In the genomic region with DNA sequence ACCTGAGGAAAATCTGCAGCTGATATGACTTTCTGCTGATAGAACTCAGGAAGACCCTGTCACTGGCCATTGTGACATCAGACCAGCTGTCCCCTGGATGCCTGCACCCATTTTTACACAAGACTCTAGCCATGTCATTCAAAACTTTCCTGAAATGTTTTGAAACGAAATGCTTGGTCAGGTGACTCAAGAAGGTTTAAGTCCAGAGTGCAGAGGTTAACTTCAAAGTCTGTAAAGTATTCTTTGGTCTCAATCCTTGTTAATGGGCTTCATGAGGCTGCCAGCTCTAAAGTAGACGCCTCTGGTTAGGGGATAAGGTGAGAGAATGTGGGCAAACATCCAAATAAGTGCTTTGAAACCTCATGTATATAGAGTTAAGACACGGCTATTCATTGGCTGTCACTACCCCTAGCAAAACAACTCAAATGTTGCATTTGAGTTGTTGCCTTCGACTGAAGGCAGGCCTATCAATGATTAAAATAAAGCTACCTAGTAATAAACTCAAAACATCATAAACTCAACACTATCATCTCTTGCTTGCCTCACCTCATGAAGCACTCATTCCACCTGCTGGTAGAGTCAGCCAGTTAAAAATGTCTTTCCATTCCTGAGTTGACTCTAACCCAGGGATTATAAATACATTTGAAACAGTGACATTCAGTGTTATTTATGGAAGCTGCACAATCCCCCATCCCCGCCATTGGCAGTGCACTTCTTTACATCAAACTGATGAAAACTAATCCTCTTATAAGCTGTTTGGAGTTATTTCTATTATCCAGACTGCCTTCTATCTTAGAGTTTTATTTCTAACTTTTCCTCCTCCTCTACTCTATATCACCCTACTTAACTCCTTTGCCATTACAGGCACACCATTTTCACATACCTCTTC, we compare ENCODE assay signal across 1 cellular context.
TF ChIP-seq lines count a peak whose summit lies in the region.

No MANE protein-coding gene starts in this region.

TF ChIP-seq in HepG2, 621 proteins besides CTCF, POLR2A, EP300 and RAD21 (continued from another document and continues in another):
- TF ChIP-seq, protein P1, sequence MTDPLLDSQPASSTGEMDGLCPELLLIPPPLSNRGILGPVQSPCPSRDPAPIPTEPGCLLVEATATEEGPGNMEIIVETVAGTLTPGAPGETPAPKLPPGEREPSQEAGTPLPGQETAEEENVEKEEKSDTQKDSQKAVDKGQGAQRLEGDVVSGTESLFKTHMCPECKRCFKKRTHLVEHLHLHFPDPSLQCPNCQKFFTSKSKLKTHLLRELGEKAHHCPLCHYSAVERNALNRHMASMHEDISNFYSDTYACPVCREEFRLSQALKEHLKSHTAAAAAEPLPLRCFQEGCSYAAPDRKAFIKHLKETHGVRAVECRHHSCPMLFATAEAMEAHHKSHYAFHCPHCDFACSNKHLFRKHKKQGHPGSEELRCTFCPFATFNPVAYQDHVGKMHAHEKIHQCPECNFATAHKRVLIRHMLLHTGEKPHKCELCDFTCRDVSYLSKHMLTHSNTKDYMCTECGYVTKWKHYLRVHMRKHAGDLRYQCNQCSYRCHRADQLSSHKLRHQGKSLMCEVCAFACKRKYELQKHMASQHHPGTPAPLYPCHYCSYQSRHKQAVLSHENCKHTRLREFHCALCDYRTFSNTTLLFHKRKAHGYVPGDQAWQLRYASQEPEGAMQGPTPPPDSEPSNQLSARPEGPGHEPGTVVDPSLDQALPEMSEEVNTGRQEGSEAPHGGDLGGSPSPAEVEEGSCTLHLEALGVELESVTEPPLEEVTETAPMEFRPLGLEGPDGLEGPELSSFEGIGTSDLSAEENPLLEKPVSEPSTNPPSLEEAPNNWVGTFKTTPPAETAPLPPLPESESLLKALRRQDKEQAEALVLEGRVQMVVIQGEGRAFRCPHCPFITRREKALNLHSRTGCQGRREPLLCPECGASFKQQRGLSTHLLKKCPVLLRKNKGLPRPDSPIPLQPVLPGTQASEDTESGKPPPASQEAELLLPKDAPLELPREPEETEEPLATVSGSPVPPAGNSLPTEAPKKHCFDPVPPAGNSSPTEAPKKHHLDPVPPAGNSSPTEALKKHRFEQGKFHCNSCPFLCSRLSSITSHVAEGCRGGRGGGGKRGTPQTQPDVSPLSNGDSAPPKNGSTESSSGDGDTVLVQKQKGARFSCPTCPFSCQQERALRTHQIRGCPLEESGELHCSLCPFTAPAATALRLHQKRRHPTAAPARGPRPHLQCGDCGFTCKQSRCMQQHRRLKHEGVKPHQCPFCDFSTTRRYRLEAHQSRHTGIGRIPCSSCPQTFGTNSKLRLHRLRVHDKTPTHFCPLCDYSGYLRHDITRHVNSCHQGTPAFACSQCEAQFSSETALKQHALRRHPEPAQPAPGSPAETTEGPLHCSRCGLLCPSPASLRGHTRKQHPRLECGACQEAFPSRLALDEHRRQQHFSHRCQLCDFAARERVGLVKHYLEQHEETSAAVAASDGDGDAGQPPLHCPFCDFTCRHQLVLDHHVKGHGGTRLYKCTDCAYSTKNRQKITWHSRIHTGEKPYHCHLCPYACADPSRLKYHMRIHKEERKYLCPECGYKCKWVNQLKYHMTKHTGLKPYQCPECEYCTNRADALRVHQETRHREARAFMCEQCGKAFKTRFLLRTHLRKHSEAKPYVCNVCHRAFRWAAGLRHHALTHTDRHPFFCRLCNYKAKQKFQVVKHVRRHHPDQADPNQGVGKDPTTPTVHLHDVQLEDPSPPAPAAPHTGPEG (CRISPR knock-in tag; IDR thresholded peaks at IDR 0.05), result no peak
- TF ChIP-seq ZNF331 (CRISPR knock-in tag; IDR thresholded peaks at IDR 0.05) (0 out of 2 replicates have a peak, but pooled peaks have one; percentile 12), CREB1 (IDR thresholded peaks at IDR 0.05) (no peak), CREB1 (CRISPR knock-in tag; IDR thresholded peaks at IDR 0.05) (0 out of 2 replicates have a peak, but pooled peaks have one; percentile 39), KMT2B (CRISPR knock-in tag; IDR thresholded peaks at IDR 0.05) (no peak), ELF3 (CRISPR knock-in tag; IDR thresholded peaks at IDR 0.05) (0 out of 2 replicates have a peak, but pooled peaks have one; percentile 15), KLF16 (CRISPR knock-in tag; IDR thresholded peaks at IDR 0.05) (no peak), SSRP1 (CRISPR knock-in tag; IDR thresholded peaks at IDR 0.05) (no peak), MAFK (conservative IDR thresholded peaks at IDR 0.05 in 1 of 2, IDR thresholded peaks at IDR 0.05 in 1 of 2; ENCODE audit: low read length in 2 of 2) (no peak), HOXA3 (CRISPR knock-in tag; IDR thresholded peaks at IDR 0.05) (no peak), ZNF234 (CRISPR knock-in tag; conservative IDR thresholded peaks at IDR 0.05) (no peak), NFKB2 (CRISPR knock-in tag; IDR thresholded peaks at IDR 0.05; ENCODE audit: borderline replicate concordance) (no peak), FOXM1 (CRISPR knock-in tag; IDR thresholded peaks at IDR 0.05) (no peak), HNRNPK (IDR thresholded peaks at IDR 0.05; ENCODE audit: low read depth, low read length, poor library complexity, severe bottlenecking) (no peak), ASH2L (IDR thresholded peaks at IDR 0.05; ENCODE audit: insufficient read length, low read depth, low read length) (peak; percentile 34), ZNF33A (CRISPR knock-in tag; IDR thresholded peaks at IDR 0.05; ENCODE audit: borderline replicate concordance) (no peak), EEA1 (CRISPR knock-in tag; IDR thresholded peaks at IDR 0.05; ENCODE audit: borderline replicate concordance) (no peak), FOSL2 (CRISPR knock-in tag; IDR thresholded peaks at IDR 0.05) (peak; percentile 17; the same call in 1 of the 2 replicates), ISX (CRISPR knock-in tag; conservative IDR thresholded peaks at IDR 0.05) (no peak), JUNB (CRISPR knock-in tag; IDR thresholded peaks at IDR 0.05; ENCODE audit: borderline replicate concordance) (no peak), HNF4A (CRISPR knock-in tag; IDR thresholded peaks at IDR 0.05) (peak; percentile 93), ZNF205 (CRISPR knock-in tag; IDR thresholded peaks at IDR 0.05) (0 out of 2 replicates have a peak, but pooled peaks have one; percentile 39), ZBTB7A (CRISPR knock-in tag; IDR thresholded peaks at IDR 0.05) (no peak), ZNF30 (CRISPR knock-in tag; IDR thresholded peaks at IDR 0.05) (no peak), THAP11 (CRISPR knock-in tag; IDR thresholded peaks at IDR 0.05) (0 out of 2 replicates have a peak, but pooled peaks have one; percentile 14), FLYWCH1 (CRISPR knock-in tag; IDR thresholded peaks at IDR 0.05) (no peak), NFE2L2 (IDR thresholded peaks at IDR 0.05; ENCODE audit: low read length) (no peak), ZNF841 (CRISPR knock-in tag; IDR thresholded peaks at IDR 0.05; ENCODE audit: borderline replicate concordance) (no peak), CHCHD3 (CRISPR knock-in tag; IDR thresholded peaks at IDR 0.05) (no peak), CC2D1A (CRISPR knock-in tag; IDR thresholded peaks at IDR 0.05) (no peak), ZNF737 (CRISPR knock-in tag; IDR thresholded peaks at IDR 0.05; ENCODE audit: borderline replicate concordance) (no peak)
- TF ChIP-seq, protein P2, sequence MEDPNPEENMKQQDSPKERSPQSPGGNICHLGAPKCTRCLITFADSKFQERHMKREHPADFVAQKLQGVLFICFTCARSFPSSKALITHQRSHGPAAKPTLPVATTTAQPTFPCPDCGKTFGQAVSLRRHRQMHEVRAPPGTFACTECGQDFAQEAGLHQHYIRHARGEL (CRISPR knock-in tag; IDR thresholded peaks at IDR 0.05), result no peak
- TF ChIP-seq, protein P3, sequence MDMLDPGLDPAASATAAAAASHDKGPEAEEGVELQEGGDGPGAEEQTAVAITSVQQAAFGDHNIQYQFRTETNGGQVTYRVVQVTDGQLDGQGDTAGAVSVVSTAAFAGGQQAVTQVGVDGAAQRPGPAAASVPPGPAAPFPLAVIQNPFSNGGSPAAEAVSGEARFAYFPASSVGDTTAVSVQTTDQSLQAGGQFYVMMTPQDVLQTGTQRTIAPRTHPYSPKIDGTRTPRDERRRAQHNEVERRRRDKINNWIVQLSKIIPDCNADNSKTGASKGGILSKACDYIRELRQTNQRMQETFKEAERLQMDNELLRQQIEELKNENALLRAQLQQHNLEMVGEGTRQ (IDR thresholded peaks at IDR 0.05; ENCODE audit: low read depth, low read length), result peak; percentile 28; the same call in 1 of the 2 replicates
- TF ChIP-seq, protein P3 (CRISPR knock-in tag; IDR thresholded peaks at IDR 0.05; ENCODE audit: borderline replicate concordance), result peak; percentile 71; the same call in 1 of the 2 replicates
- TF ChIP-seq, protein P4, sequence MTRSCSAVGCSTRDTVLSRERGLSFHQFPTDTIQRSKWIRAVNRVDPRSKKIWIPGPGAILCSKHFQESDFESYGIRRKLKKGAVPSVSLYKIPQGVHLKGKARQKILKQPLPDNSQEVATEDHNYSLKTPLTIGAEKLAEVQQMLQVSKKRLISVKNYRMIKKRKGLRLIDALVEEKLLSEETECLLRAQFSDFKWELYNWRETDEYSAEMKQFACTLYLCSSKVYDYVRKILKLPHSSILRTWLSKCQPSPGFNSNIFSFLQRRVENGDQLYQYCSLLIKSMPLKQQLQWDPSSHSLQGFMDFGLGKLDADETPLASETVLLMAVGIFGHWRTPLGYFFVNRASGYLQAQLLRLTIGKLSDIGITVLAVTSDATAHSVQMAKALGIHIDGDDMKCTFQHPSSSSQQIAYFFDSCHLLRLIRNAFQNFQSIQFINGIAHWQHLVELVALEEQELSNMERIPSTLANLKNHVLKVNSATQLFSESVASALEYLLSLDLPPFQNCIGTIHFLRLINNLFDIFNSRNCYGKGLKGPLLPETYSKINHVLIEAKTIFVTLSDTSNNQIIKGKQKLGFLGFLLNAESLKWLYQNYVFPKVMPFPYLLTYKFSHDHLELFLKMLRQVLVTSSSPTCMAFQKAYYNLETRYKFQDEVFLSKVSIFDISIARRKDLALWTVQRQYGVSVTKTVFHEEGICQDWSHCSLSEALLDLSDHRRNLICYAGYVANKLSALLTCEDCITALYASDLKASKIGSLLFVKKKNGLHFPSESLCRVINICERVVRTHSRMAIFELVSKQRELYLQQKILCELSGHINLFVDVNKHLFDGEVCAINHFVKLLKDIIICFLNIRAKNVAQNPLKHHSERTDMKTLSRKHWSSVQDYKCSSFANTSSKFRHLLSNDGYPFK (CRISPR knock-in tag; IDR thresholded peaks at IDR 0.05; ENCODE audit: borderline replicate concordance), result no peak
- TF ChIP-seq, protein P5, sequence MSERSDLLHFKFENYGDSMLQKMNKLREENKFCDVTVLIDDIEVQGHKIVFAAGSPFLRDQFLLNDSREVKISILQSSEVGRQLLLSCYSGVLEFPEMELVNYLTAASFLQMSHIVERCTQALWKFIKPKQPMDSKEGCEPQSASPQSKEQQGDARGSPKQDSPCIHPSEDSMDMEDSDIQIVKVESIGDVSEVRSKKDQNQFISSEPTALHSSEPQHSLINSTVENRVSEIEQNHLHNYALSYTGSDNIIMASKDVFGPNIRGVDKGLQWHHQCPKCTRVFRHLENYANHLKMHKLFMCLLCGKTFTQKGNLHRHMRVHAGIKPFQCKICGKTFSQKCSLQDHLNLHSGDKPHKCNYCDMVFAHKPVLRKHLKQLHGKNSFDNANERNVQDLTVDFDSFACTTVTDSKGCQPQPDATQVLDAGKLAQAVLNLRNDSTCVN (CRISPR knock-in tag; IDR thresholded peaks at IDR 0.05; ENCODE audit: borderline replicate concordance), result no peak
- TF ChIP-seq, protein P6, sequence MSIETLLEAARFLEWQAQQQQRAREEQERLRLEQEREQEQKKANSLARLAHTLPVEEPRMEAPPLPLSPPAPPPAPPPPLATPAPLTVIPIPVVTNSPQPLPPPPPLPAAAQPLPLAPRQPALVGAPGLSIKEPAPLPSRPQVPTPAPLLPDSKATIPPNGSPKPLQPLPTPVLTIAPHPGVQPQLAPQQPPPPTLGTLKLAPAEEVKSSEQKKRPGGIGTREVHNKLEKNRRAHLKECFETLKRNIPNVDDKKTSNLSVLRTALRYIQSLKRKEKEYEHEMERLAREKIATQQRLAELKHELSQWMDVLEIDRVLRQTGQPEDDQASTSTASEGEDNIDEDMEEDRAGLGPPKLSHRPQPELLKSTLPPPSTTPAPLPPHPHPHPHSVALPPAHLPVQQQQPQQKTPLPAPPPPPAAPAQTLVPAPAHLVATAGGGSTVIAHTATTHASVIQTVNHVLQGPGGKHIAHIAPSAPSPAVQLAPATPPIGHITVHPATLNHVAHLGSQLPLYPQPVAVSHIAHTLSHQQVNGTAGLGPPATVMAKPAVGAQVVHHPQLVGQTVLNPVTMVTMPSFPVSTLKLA (IDR thresholded peaks at IDR 0.05), result no peak
- TF ChIP-seq, protein P7, sequence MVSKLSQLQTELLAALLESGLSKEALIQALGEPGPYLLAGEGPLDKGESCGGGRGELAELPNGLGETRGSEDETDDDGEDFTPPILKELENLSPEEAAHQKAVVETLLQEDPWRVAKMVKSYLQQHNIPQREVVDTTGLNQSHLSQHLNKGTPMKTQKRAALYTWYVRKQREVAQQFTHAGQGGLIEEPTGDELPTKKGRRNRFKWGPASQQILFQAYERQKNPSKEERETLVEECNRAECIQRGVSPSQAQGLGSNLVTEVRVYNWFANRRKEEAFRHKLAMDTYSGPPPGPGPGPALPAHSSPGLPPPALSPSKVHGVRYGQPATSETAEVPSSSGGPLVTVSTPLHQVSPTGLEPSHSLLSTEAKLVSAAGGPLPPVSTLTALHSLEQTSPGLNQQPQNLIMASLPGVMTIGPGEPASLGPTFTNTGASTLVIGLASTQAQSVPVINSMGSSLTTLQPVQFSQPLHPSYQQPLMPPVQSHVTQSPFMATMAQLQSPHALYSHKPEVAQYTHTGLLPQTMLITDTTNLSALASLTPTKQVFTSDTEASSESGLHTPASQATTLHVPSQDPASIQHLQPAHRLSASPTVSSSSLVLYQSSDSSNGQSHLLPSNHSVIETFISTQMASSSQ (IDR thresholded peaks at IDR 0.05; ENCODE audit: low read depth), result no peak
- TF ChIP-seq, protein P7 (CRISPR knock-in tag; IDR thresholded peaks at IDR 0.05; ENCODE audit: borderline replicate concordance), result no peak
